34 cellular contexts compared by ENCODE assay signal in the genomic region with DNA sequence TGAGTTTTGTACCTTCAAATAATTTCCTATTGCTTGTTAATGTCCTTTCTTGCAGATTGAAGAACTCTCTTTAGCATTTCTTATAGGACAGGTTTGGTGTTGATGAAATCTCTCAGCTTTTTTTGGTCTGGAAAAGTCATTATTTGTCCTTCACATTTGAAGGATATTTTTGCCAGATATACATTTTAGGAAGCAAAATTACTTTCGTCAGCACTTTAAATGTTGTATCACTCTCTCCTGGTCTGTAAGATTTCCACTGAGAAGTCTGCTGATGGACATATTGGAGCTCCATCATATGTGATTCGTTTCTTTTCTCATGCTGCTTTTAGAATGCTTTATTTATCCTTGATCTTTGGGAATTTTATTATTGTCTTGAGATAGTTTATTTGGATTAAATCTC.
"Had no signal": no experiment of that assay in that cellular context is flagged by ENCODE, and none has a peak within 500 bp of the region (broad histone marks: within the 10 kb centered on the region; RNA-seq: fewer than 3 reads in every experiment).

No MANE protein-coding gene starts in this region.

- H3K36me3 ChIP-seq: adrenal gland, ascending aorta, brain microvascular endothelial cell, breast epithelium, cardiac muscle cell had no signal

- H3K27me3 ChIP-seq: adrenal gland, ascending aorta, body of pancreas, brain microvascular endothelial cell, breast epithelium, cardiac muscle cell had no signal

- ATAC-seq: activated naive CD4-positive, alpha-beta T cell treated with anti-CD3 and anti-CD28 coated beads, Interleukin-2, amount 50 U/mL, for 72 hours; activated naive CD8-positive, alpha-beta T cell treated with anti-CD3 and anti-CD28 coated beads, Interleukin-2, amount 50 U/mL, for 24 hours; activated T-cell treated with anti-CD3 and anti-CD28 coated beads, Interleukin-2, amount 50 U/mL, for 4 hours; activated T-cell treated with anti-CD3 and anti-CD28 coated beads, Interleukin-2, amount 50 U/mL, for 72 hours; activated T-helper 17 cell treated with anti-CD3 and anti-CD28 coated beads, Interleukin-2, amount 50 U/mL, for 72 hours; body of pancreas had no signal

- H3K9me3 ChIP-seq: adrenal gland, ascending aorta, body of pancreas had no signal

- DNase-seq: activated effector memory CD4-positive, alpha-beta T cell treated with anti-CD3 and anti-CD28 coated beads, Interleukin-2, amount 50 U/mL, for 16 hours; activated effector memory CD4-positive, alpha-beta T cell treated with Interleukin-2 at 50 U/mL for 16 hours; activated gamma-delta T cell; activated gamma-delta T cell treated with Interleukin-2 at 50 U/mL for 16 hours; activated naive CD4-positive, alpha-beta T cell; activated naive CD4-positive, alpha-beta T cell treated with anti-CD3 and anti-CD28 coated beads for 36 hours; activated naive CD4-positive, alpha-beta T cell treated with anti-CD3 and anti-CD28 coated beads, Interleukin-2, amount 10 ng/mL, durations not matched to agents 7 days and 5 days; activated naive CD4-positive, alpha-beta T cell treated with anti-CD3 and anti-CD28 coated beads, Interleukin-2, amount 50 U/mL, for 16 hours; activated naive CD4-positive, alpha-beta T cell treated with Interleukin-2 at 50 U/mL for 16 hours; activated naive CD8-positive, alpha-beta T cell treated with anti-CD3 and anti-CD28 coated beads for 36 hours; activated naive CD8-positive, alpha-beta T cell treated with anti-CD3 and anti-CD28 coated beads, Interleukin-2, amount 10 ng/mL, durations not matched to agents 7 days and 5 days; activated naive CD8-positive, alpha-beta T cell treated with anti-CD3 and anti-CD28 coated beads, Interleukin-2, amount 50 U/mL, for 24 hours; activated T-cell treated with anti-CD3 and anti-CD28 coated beads, Interleukin-2, amount 50 U/mL, for 1 hour; activated T-cell treated with anti-CD3 and anti-CD28 coated beads, Interleukin-2, amount 50 U/mL, for 24 hours; activated T-cell treated with anti-CD3 and anti-CD28 coated beads, Interleukin-2, amount 50 U/mL, for 4 hours; activated T-cell treated with anti-CD3 and anti-CD28 coated beads, Interleukin-2, amount 50 U/mL, for 48 hours; activated T-cell treated with anti-CD3 and anti-CD28 coated beads, Interleukin-2, amount 50 U/mL, for 72 hours; adrenal gland; amniotic stem cell; amygdala; anterior cingulate cortex; aorta; body of pancreas; brain microvascular endothelial cell; caudate nucleus; central memory CD4-positive, alpha-beta T cell; cerebellar nuclear complex had no signal

- FAIRE-seq: astrocyte, bronchial epithelial cell had no signal

- H3K27ac ChIP-seq: adrenal gland, ascending aorta, body of pancreas, brain microvascular endothelial cell, breast epithelium, cardiac muscle cell had no signal

- H3K4me1 ChIP-seq: adrenal gland, ascending aorta, body of pancreas, breast epithelium had no signal

- H3K4me3 ChIP-seq: adrenal gland, ascending aorta, body of pancreas, breast epithelium, cardiac muscle cell had no signal
